Comparison of ENCODE assay signal across 9 cellular contexts in genomic region chr1:3319874-3320245, GRCh38.
DNase-seq lines count a peak whose midpoint lies in the region; ATAC-seq, FAIRE-seq and TF ChIP-seq lines count a peak whose summit lies in the region.
"Had no signal": no experiment of that assay in that cellular context is flagged by ENCODE, and none has a peak within 500 bp of the region (broad histone marks: within the 10 kb centered on the region; RNA-seq: fewer than 3 reads in every experiment).

No MANE protein-coding gene starts in this region.

- no peak overlapping the region for H3K9ac ChIP-seq in BLaER1

- H3K27me3 ChIP-seq in BLaER1 (peaks cover 25% of the 10 kb centered on the region), right cardiac atrium (ENCODE audit: control insufficient read depth, insufficient read depth) (no peaks in the 10 kb centered on the region)

- TF ChIP-seq POLR2A in GM12891 (IDR thresholded peaks at IDR 0.05; ENCODE audit: low read depth, low read length): no peak

- FAIRE-seq in GM12891 (lab: Jason Lieb, UNC): peak; percentile 13

- H4K20me1 ChIP-seq in BLaER1: peaks cover 16% of the 10 kb centered on the region; the same call in 1 of the 2 replicates

- H3K4me3 ChIP-seq in BLaER1: no peak overlapping the region
- no peak overlapping the region for H3K4me3 ChIP-seq in right cardiac atrium (ENCODE audit: low read length)

- WGBS in right cardiac atrium: 43% methylated on average over 4 of the region's 4 CpGs

- no peaks in the 10 kb centered on the region for H3K36me3 ChIP-seq in BLaER1
- H3K36me3 ChIP-seq: neutrophil had no signal

- peaks cover 21% of the 10 kb centered on the region for H3K9me3 ChIP-seq in BLaER1
- no peaks in the 10 kb centered on the region for H3K9me3 ChIP-seq in right cardiac atrium (ENCODE audit: control insufficient read depth, low read length)
- H3K9me3 ChIP-seq: neutrophil had no signal

- DNase-seq in GM12891 (ENCODE audit: insufficient read length, low spot score) (peak; percentile 60), NCI-H2196 treated with DMSO at 0.1 percent for 48 hours (lab: John Stamatoyannopoulos, UW; ENCODE audit: unreplicated experiment) (peak; percentile 72), right cardiac atrium (peak in 2 of 3 donors; percentile 35 to 38), T-helper 9 cell (no peak)
- peak; percentile 45 to 59 for DNase-seq in activated T-cell treated with anti-CD3 and anti-CD28 coated beads, Interleukin-2, amount 50 U/mL, for 48 hours
- DNase-seq in stimulated activated CD4-positive, alpha-beta T cell treated with anti-CD3 and anti-CD28 coated beads, Interleukin-2, amount 100 ng/mL, for 48 hours: peak; percentile 33 to 46

- ATAC-seq in right cardiac atrium: peak in 1 of 2 donors; percentile 41
- no peak for ATAC-seq in HG02970 (IDR thresholded peaks at IDR 0.05; ENCODE audit: low FRiP score, unreplicated experiment)

- intact Hi-C loops in right cardiac atrium (cut with DNase I): no loop called here

- H3K4me1 ChIP-seq in BLaER1 (peaks cover 38% of the 10 kb centered on the region), right cardiac atrium (ENCODE audit: control insufficient read depth, insufficient read depth, low read length) (no peaks in the 10 kb centered on the region)

- no peak overlapping the region for H3K27ac ChIP-seq in BLaER1
- H3K27ac ChIP-seq in right cardiac atrium (ENCODE audit: low read length): no peak overlapping the region
- H3K27ac ChIP-seq: neutrophil had no signal

- peak overlapping the region; percentile 67 for H3K4me2 ChIP-seq in BLaER1

TF ChIP-seq in GM12891, 5 proteins besides CTCF, POLR2A, EP300 and RAD21:
- TF ChIP-seq SPI1 (IDR thresholded peaks at IDR 0.05; ENCODE audit: low read depth, low read length) (no peak), POLR2AphosphoS5 (IDR thresholded peaks at IDR 0.05; ENCODE audit: low read depth, low read length) (no peak), TAF1 (IDR thresholded peaks at IDR 0.05; ENCODE audit: low read depth, low read length) (no peak), PAX5 (IDR thresholded peaks at IDR 0.05; ENCODE audit: insufficient read depth, low read length, severe bottlenecking) (no peak), POU2F2 (IDR thresholded peaks at IDR 0.05; ENCODE audit: low read depth, low read length) (no peak)
TF ChIP-seq in GM12891: peak in this region for 0.
